In genomic region chr12:106281056-106281782, GRCh38 we compare ENCODE assay signal across 16 cellular contexts.
"Had no signal": no experiment of that assay in that cellular context is flagged by ENCODE, and none has a peak within 500 bp of the region (broad histone marks: within the 10 kb centered on the region; RNA-seq: fewer than 3 reads in every experiment).

No MANE protein-coding gene starts in this region.

- H3K36me3 Mint-ChIP-seq: brain had no signal

- ATAC-seq: activated CD4-positive, CD25-positive, alpha-beta regulatory T cell treated with anti-CD3 and anti-CD28 coated beads, Interleukin-2, amount 50 U/mL, for 24 hours; activated T-cell treated with anti-CD3 and anti-CD28 coated beads, Interleukin-2, amount 50 U/mL, for 4 hours; naive thymus-derived CD4-positive, alpha-beta T cell; stimulated activated naive B cell treated with anti-CD40 and anti-IgM and Interleukin-4, amounts not matched to agents 10 μg/mL and 1 μg/mL and 100 μg/mL, for 72 hours had no signal

- H3K27ac Mint-ChIP-seq: activated CD4-positive, alpha-beta T cell treated with anti-CD3 and anti-CD28 coated beads, Interleukin-2, amount 10 ng/mL, durations not matched to agents 7 days and 5 days; activated naive CD4-positive, alpha-beta T cell treated with anti-CD3 and anti-CD28 coated beads for 36 hours; brain; memory B cell; naive thymus-derived CD4-positive, alpha-beta T cell; stimulated activated naive B cell treated with anti-CD40 and anti-IgM and Interleukin-4, amounts not matched to agents 10 μg/mL and 1 μg/mL and 100 μg/mL, for 72 hours had no signal

- H3K4me3 Mint-ChIP-seq: activated CD4-positive, alpha-beta T cell treated with anti-CD3 and anti-CD28 coated beads, Interleukin-2, amount 10 ng/mL, durations not matched to agents 7 days and 5 days; activated naive CD4-positive, alpha-beta T cell treated with anti-CD3 and anti-CD28 coated beads for 36 hours; activated T-cell treated with anti-CD3 and anti-CD28 coated beads, Interleukin-2, amount 50 U/mL, for 4 hours; brain; memory B cell; naive thymus-derived CD4-positive, alpha-beta T cell; stimulated activated naive B cell treated with anti-CD40 and anti-IgM and Interleukin-4, amounts not matched to agents 10 μg/mL and 1 μg/mL and 100 μg/mL, for 72 hours had no signal

- DNase-seq: activated CD4-positive, alpha-beta T cell treated with anti-CD3 and anti-CD28 coated beads, Interleukin-2, amount 10 ng/mL, durations not matched to agents 7 days and 5 days; activated CD8-positive, alpha-beta memory T cell treated with anti-CD3 and anti-CD28 coated beads, Interleukin-2, amount 50 U/mL, for 4 hours; activated naive CD4-positive, alpha-beta T cell treated with anti-CD3 and anti-CD28 coated beads for 36 hours; activated T-cell treated with anti-CD3 and anti-CD28 coated beads, Interleukin-2, amount 50 U/mL, for 4 hours; central memory CD4-positive, alpha-beta T cell; dorsolateral prefrontal cortex; foreskin keratinocyte; naive thymus-derived CD4-positive, alpha-beta T cell; ovary; stimulated activated naive B cell treated with anti-CD40 and anti-IgM and Interleukin-4, amounts not matched to agents 10 μg/mL and 1 μg/mL and 100 μg/mL, for 72 hours; T1000; upper lobe of right lung had no signal

- H3K4me1 ChIP-seq: foreskin keratinocyte, upper lobe of right lung had no signal

- H3K27ac ChIP-seq: dorsolateral prefrontal cortex, epithelial cell of prostate, foreskin keratinocyte, ovary, upper lobe of right lung had no signal

- H3K36me3 ChIP-seq: ovary, upper lobe of right lung had no signal

- H3K4me3 ChIP-seq: dorsolateral prefrontal cortex, ovary, upper lobe of right lung had no signal

- H3K9me3 ChIP-seq: ovary, upper lobe of right lung had no signal

- H3K27me3 ChIP-seq: dorsolateral prefrontal cortex, foreskin keratinocyte, ovary, upper lobe of right lung had no signal

- H3K4me1 Mint-ChIP-seq: activated CD4-positive, alpha-beta T cell treated with anti-CD3 and anti-CD28 coated beads, Interleukin-2, amount 10 ng/mL, durations not matched to agents 7 days and 5 days had no signal
